Comparison of ENCODE assay signal across 20 cellular contexts in the genomic region with DNA sequence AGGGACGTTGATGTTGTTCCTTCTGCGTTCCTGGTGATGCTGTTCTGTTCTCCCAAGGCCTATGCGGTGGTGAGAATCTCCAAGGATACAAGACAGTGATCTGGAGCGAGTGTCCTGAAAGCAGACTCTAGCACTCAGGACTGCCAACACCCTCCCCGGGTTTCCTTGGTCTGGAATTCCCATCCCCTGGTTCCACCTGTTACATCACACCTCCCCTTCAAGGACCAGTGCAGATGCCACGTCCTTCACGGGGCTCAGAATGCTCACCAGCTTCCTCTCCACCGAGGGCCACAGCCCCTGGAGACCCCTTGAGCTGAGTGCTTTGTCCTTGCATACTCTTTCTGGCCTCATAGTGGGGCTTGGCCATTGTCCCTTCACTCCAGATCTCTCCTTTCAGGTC. TPM values are rescaled to one million over a fixed set of nuclear protein-coding genes. Genes with fewer than 3 reads are reported as not detected.
"Had no signal": no experiment of that assay in that cellular context is flagged by ENCODE, and none has a peak within 500 bp of the region (broad histone marks: within the 10 kb centered on the region; RNA-seq: fewer than 3 reads in every experiment).

No MANE protein-coding gene starts in this region.

- H3K4me3 Mint-ChIP-seq: endodermal cell; naive thymus-derived CD8-positive, alpha-beta T cell; stimulated activated effector memory CD8-positive, alpha-beta T cell treated with anti-CD3 and anti-CD28 coated beads, Interleukin-12 subunit alpha, Interleukin-12 subunit beta, amount 100 ng/mL, for 72 hours had no signal

- H3K36me3 Mint-ChIP-seq: stimulated activated effector memory CD8-positive, alpha-beta T cell treated with anti-CD3 and anti-CD28 coated beads, Interleukin-12 subunit alpha, Interleukin-12 subunit beta, amount 100 ng/mL, for 72 hours had no signal

- DNase-seq: caudate nucleus; effector CD4-positive, alpha-beta T cell; endodermal cell; heart left ventricle; hypothalamus; mammary epithelial cell; naive thymus-derived CD8-positive, alpha-beta T cell; posterior cingulate gyrus; stimulated activated CD4-positive, alpha-beta T cell treated with anti-CD3 and anti-CD28 coated beads, Interleukin-2, amount 100 ng/mL, for 48 hours; stimulated activated naive CD8-positive, alpha-beta T cell treated with anti-CD3 and anti-CD28 coated beads, Interleukin-15, Interleukin-2, amounts not matched to agents 100 U/mL and 50 U/mL, for 24 hours; thyroid gland had no signal

- H3K9me3 ChIP-seq: neutrophil, suprapubic skin, thyroid gland had no signal

- ATAC-seq: heart left ventricle; left lobe of liver; naive thymus-derived CD8-positive, alpha-beta T cell; stimulated activated effector memory CD8-positive, alpha-beta T cell treated with anti-CD3 and anti-CD28 coated beads, Interleukin-12 subunit alpha, Interleukin-12 subunit beta, amount 100 ng/mL, for 72 hours; stimulated activated naive CD8-positive, alpha-beta T cell treated with anti-CD3 and anti-CD28 coated beads, Interleukin-15, Interleukin-2, amounts not matched to agents 100 U/mL and 50 U/mL, for 24 hours had no signal

- H3K4me3 ChIP-seq: coronary artery, heart left ventricle, right atrium auricular region, smooth muscle cell, suprapubic skin, thyroid gland had no signal

- H3K27me3 ChIP-seq: heart left ventricle, right atrium auricular region, suprapubic skin, thyroid gland had no signal

- H3K4me2 ChIP-seq: smooth muscle cell had no signal

- H3K36me3 ChIP-seq: heart left ventricle, neutrophil, right atrium auricular region, suprapubic skin, thyroid gland had no signal

- H3K4me1 Mint-ChIP-seq: stimulated activated effector memory CD8-positive, alpha-beta T cell treated with anti-CD3 and anti-CD28 coated beads, Interleukin-12 subunit alpha, Interleukin-12 subunit beta, amount 100 ng/mL, for 72 hours had no signal

- H3K27ac ChIP-seq: coronary artery, heart left ventricle, neutrophil, right atrium auricular region, suprapubic skin, thyroid gland had no signal

- H3K27ac Mint-ChIP-seq: stimulated activated effector memory CD8-positive, alpha-beta T cell treated with anti-CD3 and anti-CD28 coated beads, Interleukin-12 subunit alpha, Interleukin-12 subunit beta, amount 100 ng/mL, for 72 hours had no signal

RNA-seq across cellular contexts. Expression of a gene that starts 43.5 kb away (rescaled TPM):
- total RNA-seq: dermis microvascular lymphatic vessel endothelial cell; mammary epithelial cell; mononuclear cell; naive thymus-derived CD8-positive, alpha-beta T cell; right atrium auricular region had no signal
- polyA plus RNA-seq: mammary epithelial cell; naive thymus-derived CD8-positive, alpha-beta T cell had no signal
